ENCODE assay signal across 1 cellular context in genomic region chr14:93012516-93013367, GRCh38.
TF ChIP-seq lines count a peak whose summit lies in the region.

No MANE protein-coding gene starts in this region.

TF ChIP-seq in GM23338, 12 proteins besides CTCF, POLR2A, EP300 and RAD21 (continued from another document):
- TF ChIP-seq, protein P1, sequence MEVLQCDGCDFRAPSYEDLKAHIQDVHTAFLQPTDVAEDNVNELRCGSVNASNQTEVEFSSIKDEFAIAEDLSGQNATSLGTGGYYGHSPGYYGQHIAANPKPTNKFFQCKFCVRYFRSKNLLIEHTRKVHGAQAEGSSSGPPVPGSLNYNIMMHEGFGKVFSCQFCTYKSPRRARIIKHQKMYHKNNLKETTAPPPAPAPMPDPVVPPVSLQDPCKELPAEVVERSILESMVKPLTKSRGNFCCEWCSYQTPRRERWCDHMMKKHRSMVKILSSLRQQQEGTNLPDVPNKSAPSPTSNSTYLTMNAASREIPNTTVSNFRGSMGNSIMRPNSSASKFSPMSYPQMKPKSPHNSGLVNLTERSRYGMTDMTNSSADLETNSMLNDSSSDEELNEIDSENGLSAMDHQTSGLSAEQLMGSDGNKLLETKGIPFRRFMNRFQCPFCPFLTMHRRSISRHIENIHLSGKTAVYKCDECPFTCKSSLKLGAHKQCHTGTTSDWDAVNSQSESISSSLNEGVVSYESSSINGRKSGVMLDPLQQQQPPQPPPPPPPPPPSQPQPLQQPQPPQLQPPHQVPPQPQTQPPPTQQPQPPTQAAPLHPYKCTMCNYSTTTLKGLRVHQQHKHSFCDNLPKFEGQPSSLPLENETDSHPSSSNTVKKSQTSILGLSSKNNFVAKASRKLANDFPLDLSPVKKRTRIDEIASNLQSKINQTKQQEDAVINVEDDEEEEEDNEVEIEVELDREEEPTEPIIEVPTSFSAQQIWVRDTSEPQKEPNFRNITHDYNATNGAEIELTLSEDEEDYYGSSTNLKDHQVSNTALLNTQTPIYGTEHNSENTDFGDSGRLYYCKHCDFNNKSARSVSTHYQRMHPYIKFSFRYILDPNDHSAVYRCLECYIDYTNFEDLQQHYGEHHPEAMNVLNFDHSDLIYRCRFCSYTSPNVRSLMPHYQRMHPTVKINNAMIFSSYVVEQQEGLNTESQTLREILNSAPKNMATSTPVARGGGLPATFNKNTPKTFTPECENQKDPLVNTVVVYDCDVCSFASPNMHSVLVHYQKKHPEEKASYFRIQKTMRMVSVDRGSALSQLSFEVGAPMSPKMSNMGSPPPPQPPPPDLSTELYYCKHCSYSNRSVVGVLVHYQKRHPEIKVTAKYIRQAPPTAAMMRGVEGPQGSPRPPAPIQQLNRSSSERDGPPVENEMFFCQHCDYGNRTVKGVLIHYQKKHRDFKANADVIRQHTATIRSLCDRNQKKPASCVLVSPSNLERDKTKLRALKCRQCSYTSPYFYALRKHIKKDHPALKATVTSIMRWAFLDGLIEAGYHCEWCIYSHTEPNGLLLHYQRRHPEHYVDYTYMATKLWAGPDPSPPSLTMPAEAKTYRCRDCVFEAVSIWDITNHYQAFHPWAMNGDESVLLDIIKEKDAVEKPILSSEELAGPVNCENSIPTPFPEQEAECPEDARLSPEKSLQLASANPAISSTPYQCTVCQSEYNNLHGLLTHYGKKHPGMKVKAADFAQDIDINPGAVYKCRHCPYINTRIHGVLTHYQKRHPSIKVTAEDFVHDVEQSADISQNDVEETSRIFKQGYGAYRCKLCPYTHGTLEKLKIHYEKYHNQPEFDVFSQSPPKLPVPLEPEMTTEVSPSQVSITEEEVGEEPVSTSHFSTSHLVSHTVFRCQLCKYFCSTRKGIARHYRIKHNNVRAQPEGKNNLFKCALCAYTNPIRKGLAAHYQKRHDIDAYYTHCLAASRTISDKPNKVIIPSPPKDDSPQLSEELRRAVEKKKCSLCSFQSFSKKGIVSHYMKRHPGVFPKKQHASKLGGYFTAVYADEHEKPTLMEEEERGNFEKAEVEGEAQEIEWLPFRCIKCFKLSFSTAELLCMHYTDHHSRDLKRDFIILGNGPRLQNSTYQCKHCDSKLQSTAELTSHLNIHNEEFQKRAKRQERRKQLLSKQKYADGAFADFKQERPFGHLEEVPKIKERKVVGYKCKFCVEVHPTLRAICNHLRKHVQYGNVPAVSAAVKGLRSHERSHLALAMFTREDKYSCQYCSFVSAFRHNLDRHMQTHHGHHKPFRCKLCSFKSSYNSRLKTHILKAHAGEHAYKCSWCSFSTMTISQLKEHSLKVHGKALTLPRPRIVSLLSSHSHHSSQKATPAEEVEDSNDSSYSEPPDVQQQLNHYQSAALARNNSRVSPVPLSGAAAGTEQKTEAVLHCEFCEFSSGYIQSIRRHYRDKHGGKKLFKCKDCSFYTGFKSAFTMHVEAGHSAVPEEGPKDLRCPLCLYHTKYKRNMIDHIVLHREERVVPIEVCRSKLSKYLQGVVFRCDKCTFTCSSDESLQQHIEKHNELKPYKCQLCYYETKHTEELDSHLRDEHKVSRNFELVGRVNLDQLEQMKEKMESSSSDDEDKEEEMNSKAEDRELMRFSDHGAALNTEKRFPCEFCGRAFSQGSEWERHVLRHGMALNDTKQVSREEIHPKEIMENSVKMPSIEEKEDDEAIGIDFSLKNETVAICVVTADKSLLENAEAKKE (CRISPR knock-in tag; IDR thresholded peaks at IDR 0.05) = no peak
- TF ChIP-seq ZNF114 (CRISPR knock-in tag; IDR thresholded peaks at IDR 0.05) = no peak
- no peak for TF ChIP-seq CREB1 (CRISPR knock-in tag; IDR thresholded peaks at IDR 0.05; ENCODE audit: low read depth)
- TF ChIP-seq ZNF331 (CRISPR knock-in tag; IDR thresholded peaks at IDR 0.05; ENCODE audit: low read depth) = no peak
- TF ChIP-seq, protein P2, sequence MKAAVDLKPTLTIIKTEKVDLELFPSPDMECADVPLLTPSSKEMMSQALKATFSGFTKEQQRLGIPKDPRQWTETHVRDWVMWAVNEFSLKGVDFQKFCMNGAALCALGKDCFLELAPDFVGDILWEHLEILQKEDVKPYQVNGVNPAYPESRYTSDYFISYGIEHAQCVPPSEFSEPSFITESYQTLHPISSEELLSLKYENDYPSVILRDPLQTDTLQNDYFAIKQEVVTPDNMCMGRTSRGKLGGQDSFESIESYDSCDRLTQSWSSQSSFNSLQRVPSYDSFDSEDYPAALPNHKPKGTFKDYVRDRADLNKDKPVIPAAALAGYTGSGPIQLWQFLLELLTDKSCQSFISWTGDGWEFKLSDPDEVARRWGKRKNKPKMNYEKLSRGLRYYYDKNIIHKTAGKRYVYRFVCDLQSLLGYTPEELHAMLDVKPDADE (IDR thresholded peaks at IDR 0.05) = no peak
- TF ChIP-seq EZH2 (IDR thresholded peaks at IDR 0.05; ENCODE audit: low read depth, unreplicated experiment) = no peak
- no peak for TF ChIP-seq STAT1 (IDR thresholded peaks at IDR 0.05; ENCODE audit: unreplicated experiment)
- TF ChIP-seq, protein P3, sequence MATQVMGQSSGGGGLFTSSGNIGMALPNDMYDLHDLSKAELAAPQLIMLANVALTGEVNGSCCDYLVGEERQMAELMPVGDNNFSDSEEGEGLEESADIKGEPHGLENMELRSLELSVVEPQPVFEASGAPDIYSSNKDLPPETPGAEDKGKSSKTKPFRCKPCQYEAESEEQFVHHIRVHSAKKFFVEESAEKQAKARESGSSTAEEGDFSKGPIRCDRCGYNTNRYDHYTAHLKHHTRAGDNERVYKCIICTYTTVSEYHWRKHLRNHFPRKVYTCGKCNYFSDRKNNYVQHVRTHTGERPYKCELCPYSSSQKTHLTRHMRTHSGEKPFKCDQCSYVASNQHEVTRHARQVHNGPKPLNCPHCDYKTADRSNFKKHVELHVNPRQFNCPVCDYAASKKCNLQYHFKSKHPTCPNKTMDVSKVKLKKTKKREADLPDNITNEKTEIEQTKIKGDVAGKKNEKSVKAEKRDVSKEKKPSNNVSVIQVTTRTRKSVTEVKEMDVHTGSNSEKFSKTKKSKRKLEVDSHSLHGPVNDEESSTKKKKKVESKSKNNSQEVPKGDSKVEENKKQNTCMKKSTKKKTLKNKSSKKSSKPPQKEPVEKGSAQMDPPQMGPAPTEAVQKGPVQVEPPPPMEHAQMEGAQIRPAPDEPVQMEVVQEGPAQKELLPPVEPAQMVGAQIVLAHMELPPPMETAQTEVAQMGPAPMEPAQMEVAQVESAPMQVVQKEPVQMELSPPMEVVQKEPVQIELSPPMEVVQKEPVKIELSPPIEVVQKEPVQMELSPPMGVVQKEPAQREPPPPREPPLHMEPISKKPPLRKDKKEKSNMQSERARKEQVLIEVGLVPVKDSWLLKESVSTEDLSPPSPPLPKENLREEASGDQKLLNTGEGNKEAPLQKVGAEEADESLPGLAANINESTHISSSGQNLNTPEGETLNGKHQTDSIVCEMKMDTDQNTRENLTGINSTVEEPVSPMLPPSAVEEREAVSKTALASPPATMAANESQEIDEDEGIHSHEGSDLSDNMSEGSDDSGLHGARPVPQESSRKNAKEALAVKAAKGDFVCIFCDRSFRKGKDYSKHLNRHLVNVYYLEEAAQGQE (IDR thresholded peaks at IDR 0.05; ENCODE audit: unreplicated experiment) = no peak
